8 cellular contexts compared by ENCODE assay signal in genomic region chr22:17501679-17502285, GRCh38.
DNase-seq lines count a peak whose midpoint lies in the region; ATAC-seq and TF ChIP-seq lines count a peak whose summit lies in the region.

No MANE protein-coding gene starts in this region.

- POLR2A ChIA-PET in BJ (lab: Charles Lee): interaction anchor here (0.6 to 1.1 kb wide), 2 partner anchors 330 to 584 kb away, joined by 3 to 4 read pairs; no protein-coding TSS in a partner anchor

- peak; percentile 57 for TF ChIP-seq CTCF in BJ (IDR thresholded peaks at IDR 0.05; ENCODE audit: insufficient read depth, low read depth, low read length)
- TF ChIP-seq CTCF in GM12864 (IDR thresholded peaks at IDR 0.05; ENCODE audit: low read depth, low read length, missing control alignments): peak; percentile 57

- CTCF ChIA-PET in BJ (lab: Yijun Ruan, JAX): interaction anchor here (0.5 to 4.2 kb wide), 32 partner anchors 8 to 587 kb away, joined by 3 to 71 read pairs (median 4); partner anchors contain the start of gene ADA2

- peak; percentile 98 for ATAC-seq in SK-N-SH treated with all-trans-retinoic acid at 6 μM for 48 hours
- no peak for ATAC-seq in GM19351 (IDR thresholded peaks at IDR 0.05; ENCODE audit: unreplicated experiment)
- ATAC-seq in GM21360 (IDR thresholded peaks at IDR 0.05; ENCODE audit: unreplicated experiment): no peak

- no peaks in the 10 kb centered on the region for H3K36me3 ChIP-seq in BJ (ENCODE audit: control insufficient read depth, insufficient read depth, low read length)

- no peak for TF ChIP-seq POLR2A in erythroblast (IDR thresholded peaks at IDR 0.05; ENCODE audit: low read length)

- DNase-seq in BJ (ENCODE audit: low read depth) (peak; percentile 4), GM12864 (ENCODE audit: low read depth) (peak; percentile 59), NCI-H1417 treated with DMSO at 0.1 percent for 48 hours (lab: John Stamatoyannopoulos, UW) (peak; percentile 17), erythroblast (lab: John Stamatoyannopoulos, UW) (peak; percentile 38 to 62), myocyte (ENCODE audit: low read depth) (peak; percentile 79)

- no peak overlapping the region for H3K4me3 ChIP-seq in BJ (ENCODE audit: low read depth, low read length)
- no peak overlapping the region for H3K4me3 ChIP-seq in GM12864 (ENCODE audit: low read depth, low read length)

- H3K27me3 ChIP-seq in BJ (ENCODE audit: control insufficient read depth, insufficient read depth, low read length): no peaks in the 10 kb centered on the region

TF ChIP-seq in SK-N-SH treated with all-trans-retinoic acid at 6 μM for 48 hours, 23 proteins besides CTCF, POLR2A, EP300 and RAD21:
- TF ChIP-seq POU6F1 (CRISPR knock-in tag; IDR thresholded peaks at IDR 0.05; ENCODE audit: borderline replicate concordance, low read depth) (no peak), GLIS3 (CRISPR knock-in tag; IDR thresholded peaks at IDR 0.05) (no peak), PATZ1 (CRISPR knock-in tag; IDR thresholded peaks at IDR 0.05; ENCODE audit: borderline replicate concordance) (no peak), TOX (CRISPR knock-in tag; IDR thresholded peaks at IDR 0.05; ENCODE audit: borderline replicate concordance) (no peak), ZC3H10 (CRISPR knock-in tag; IDR thresholded peaks at IDR 0.05) (no peak), TCF4 (CRISPR knock-in tag; IDR thresholded peaks at IDR 0.05; ENCODE audit: borderline replicate concordance) (no peak), ZNF8 (CRISPR knock-in tag; IDR thresholded peaks at IDR 0.05) (no peak), ISL1 (CRISPR knock-in tag; IDR thresholded peaks at IDR 0.05) (no peak), SNAI2 (CRISPR knock-in tag; IDR thresholded peaks at IDR 0.05) (no peak), CSRNP3 (CRISPR knock-in tag; IDR thresholded peaks at IDR 0.05) (no peak), OSR1 (CRISPR knock-in tag; IDR thresholded peaks at IDR 0.05) (no peak), ZFP30 (CRISPR knock-in tag; IDR thresholded peaks at IDR 0.05) (no peak), TSHZ2 (CRISPR knock-in tag; IDR thresholded peaks at IDR 0.05) (no peak), PPARA (CRISPR knock-in tag; IDR thresholded peaks at IDR 0.05; ENCODE audit: borderline replicate concordance) (no peak), ZFP3 (CRISPR knock-in tag; IDR thresholded peaks at IDR 0.05) (no peak), RARB (CRISPR knock-in tag; IDR thresholded peaks at IDR 0.05) (no peak), ZNF565 (CRISPR knock-in tag; conservative IDR thresholded peaks at IDR 0.05; ENCODE audit: low read depth) (no peak), BACH2 (CRISPR knock-in tag; IDR thresholded peaks at IDR 0.05; ENCODE audit: borderline replicate concordance) (no peak)
TF ChIP-seq in SK-N-SH treated with all-trans-retinoic acid at 6 μM for 48 hours: peak in this region for 0.

Comparison
In these comparisons a context has a peak if more than half of its experiments do, and no peak if none do; other contexts are left out.
1. DNase-seq: peak in every context shown above with its lines; median percentile 79 in myocyte; 59 in GM12864; 50 in erythroblast; 17 in NCI-H1417 treated with DMSO at 0.1 percent for 48 hours; 4 in BJ.